Comparison of ENCODE assay signal across 9 cellular contexts in genomic region chr1:83857108-83857507, GRCh38.
A peak's percentile ranks its signal among the peaks of the same experiment; 100 is the strongest.
DNase-seq lines count a peak whose midpoint lies in the region; ATAC-seq and TF ChIP-seq lines count a peak whose summit lies in the region.
"Had no signal": no experiment of that assay in that cellular context is flagged by ENCODE, and none has a peak within 500 bp of the region (broad histone marks: within the 10 kb centered on the region; RNA-seq: fewer than 3 reads in every experiment).

No MANE protein-coding gene starts in this region.

- POLR2A ChIA-PET in A673 (lab: Charles Lee; ENCODE audit: low non-redundant PET), result no interaction called here
- POLR2A ChIA-PET in OCI-LY7 (lab: Charles Lee), result interaction anchor here (0.9 kb wide), 1 partner anchor 355 kb away, joined by 3 read pairs; no protein-coding TSS in a partner anchor

- intact Hi-C loops in A673 (cut with micrococcal nuclease; ENCODE audit: unreplicated experiment), result loop anchor here (5.0 to 10.0 kb wide), 3 partner anchors 262 to 1080 kb away; no protein-coding TSS in a partner anchor
- intact Hi-C loops in OCI-LY7 (cut with micrococcal nuclease; ENCODE audit: unreplicated experiment), result no loop called here

- no peaks in the 10 kb centered on the region for H3F3A ChIP-seq in GM23248 (ENCODE audit: insufficient read depth)

- TF ChIP-seq EP300 in gastroesophageal sphincter (IDR thresholded peaks at IDR 0.05), result no peak

- H3K9me2 ChIP-seq in GM23248 (ENCODE audit: insufficient read depth) (no peaks in the 10 kb centered on the region), OCI-LY7 (ENCODE audit: insufficient read depth, low read length) (no peaks in the 10 kb centered on the region)

- H4K20me1 ChIP-seq in GM23248 (ENCODE audit: insufficient read depth) (no peaks in the 10 kb centered on the region), OCI-LY7 (ENCODE audit: insufficient read depth, low read length) (no peaks in the 10 kb centered on the region)

- H3K79me2 ChIP-seq in GM23248 (ENCODE audit: insufficient read depth), result no peaks in the 10 kb centered on the region
- no peaks in the 10 kb centered on the region for H3K79me2 ChIP-seq in OCI-LY7 (ENCODE audit: insufficient read depth, low read depth, low read length)

- no peak overlapping the region for H3K9ac ChIP-seq in GM23248

- CTCF ChIA-PET in A673 (lab: Charles Lee), result no interaction called here
- CTCF ChIA-PET in OCI-LY7 (lab: Charles Lee; ENCODE audit: unreplicated experiment), result no interaction called here

- H3K4me2 ChIP-seq in GM23248 (ENCODE audit: unreplicated experiment), result no peak overlapping the region
- H3K4me2 ChIP-seq in OCI-LY7 (ENCODE audit: low read length), result no peak overlapping the region

- no peak for ATAC-seq in gastroesophageal sphincter
- ATAC-seq in HG02884 (IDR thresholded peaks at IDR 0.05; ENCODE audit: unreplicated experiment), result no peak
- ATAC-seq in HG03460 (IDR thresholded peaks at IDR 0.05; ENCODE audit: unreplicated experiment), result no peak

- H2AFZ ChIP-seq in GM23248 (peak overlapping the region; percentile 51; the same call in 1 of the 2 replicates), OCI-LY7 (ENCODE audit: low read length) (0 out of 2 replicates have a peak overlapping the region, but pooled peaks have one; percentile 23)

- WGBS in GM23248 (ENCODE audit: low coverage in 1 of 2, low lambda C conversion rate in 2 of 2, missing lambda C conversion rate in 2 of 2), 2 experiments, result 53 to 59% methylated on average over 1 of the region's 1 CpG
- WGBS in gastroesophageal sphincter (ENCODE audit: low coverage in 1 of 2), 2 donors, result 43 to 47% methylated on average over 1 of the region's 1 CpG

- H3K4me3 ChIP-seq in A673 (ENCODE audit: low read depth, low read length, poor library complexity, severe bottlenecking) (no peak overlapping the region), GM23248 (no peak overlapping the region), OCI-LY7 (ENCODE audit: low read depth, low read length, poor library complexity, severe bottlenecking) (no peak overlapping the region), gastroesophageal sphincter (no peak overlapping the region)

- DNase-seq in A673 (ENCODE audit: low spot score) (peak; percentile 36), GM23248 (peak; percentile 61), OCI-LY7 (ENCODE audit: low spot score) (peak; percentile 34), T-helper 1 cell (no peak)
- no peak for DNase-seq in stimulated activated CD4-positive, alpha-beta T cell treated with anti-CD3 and anti-CD28 coated beads, Interleukin-4, amount 100 ng/mL, for 24 hours
- DNase-seq: RPMI8226 had no signal

- H3K9me3 ChIP-seq in A673 (ENCODE audit: low read depth, low read length, poor library complexity, severe bottlenecking), result no peaks in the 10 kb centered on the region
- H3K9me3 ChIP-seq in GM23248 (ENCODE audit: low read depth), result no peaks in the 10 kb centered on the region
- no peaks in the 10 kb centered on the region for H3K9me3 ChIP-seq in OCI-LY7 (ENCODE audit: low read length)
- no peaks in the 10 kb centered on the region for H3K9me3 ChIP-seq in gastroesophageal sphincter

- TF ChIP-seq CTCF in A673 (conservative IDR thresholded peaks at IDR 0.05; ENCODE audit: low read depth, low read length) (peak; percentile 57), OCI-LY7 (conservative IDR thresholded peaks at IDR 0.05; ENCODE audit: low read length) (peak; percentile 72), gastroesophageal sphincter (IDR thresholded peaks at IDR 0.05) (peak in 3 of 4 experiments; percentile 26 to 42 (median 34))

- H3K4me1 ChIP-seq in A673 (ENCODE audit: insufficient read depth, low read length, poor library complexity, severe bottlenecking) (peaks cover 4% of the 10 kb centered on the region), GM23248 (ENCODE audit: insufficient read depth) (no peaks in the 10 kb centered on the region), OCI-LY7 (ENCODE audit: insufficient read depth, low read length, poor library complexity, severe bottlenecking) (peaks cover 11% of the 10 kb centered on the region), gastroesophageal sphincter (peaks cover 0 to 8% (median 0%) of the 10 kb centered on the region in 3 donors)

- no TSS peak for BruUV-seq in A673 (replicated peaks; lab: Mats Ljungman, UMichigan)
- BruUV-seq in OCI-LY7 (replicated peaks; lab: Mats Ljungman, UMichigan), result no TSS peak

- no peak for TF ChIP-seq POLR2A in gastroesophageal sphincter (IDR thresholded peaks at IDR 0.05)

- H3K27me3 ChIP-seq in A673 (replicated peaks; ENCODE audit: insufficient read depth, low read depth, low read length, poor library complexity) (peaks cover 68% of the 10 kb centered on the region), GM23248 (replicated peaks; ENCODE audit: insufficient read depth) (no peaks in the 10 kb centered on the region), gastroesophageal sphincter (peaks cover 8% of the 10 kb centered on the region)

- H3K27ac ChIP-seq in A673 (ENCODE audit: low read depth, low read length, poor library complexity, severe bottlenecking) (no peak overlapping the region), GM23248 (no peak overlapping the region), OCI-LY7 (ENCODE audit: low read depth, low read length, poor library complexity, severe bottlenecking) (no peak overlapping the region), gastroesophageal sphincter (no peak overlapping the region)

- H3K36me3 ChIP-seq in A673 (ENCODE audit: insufficient read depth, low read length, poor library complexity, severe bottlenecking), result no peaks in the 10 kb centered on the region
- no peaks in the 10 kb centered on the region for H3K36me3 ChIP-seq in GM23248 (ENCODE audit: low read depth)
- no peaks in the 10 kb centered on the region for H3K36me3 ChIP-seq in OCI-LY7 (ENCODE audit: insufficient read depth, low read length)
- H3K36me3 ChIP-seq in gastroesophageal sphincter, result no peaks in the 10 kb centered on the region

- in situ Hi-C loops in GM23248 (cut with MboI), result no loop called here

Comparison
In these comparisons a context has a peak if more than half of its experiments do, and no peak if none do; other contexts are left out.
1. DNase-seq: peak in A673 (single experiment), GM23248 (single experiment) and OCI-LY7 (single experiment); none in T-helper 1 cell (0 of 5) and stimulated activated CD4-positive, alpha-beta T cell treated with anti-CD3 and anti-CD28 coated beads, Interleukin-4, amount 100 ng/mL, for 24 hours (single experiment).
2. Peak in every context shown above with its lines, with median percentiles within 50 percentile points of each other: CTCF ChIP-seq.